In genomic region chr20:50928469-50928868, GRCh38 we compare ENCODE assay signal across 10 cellular contexts. TPM values are rescaled to one million over a fixed set of nuclear protein-coding genes. Genes with fewer than 3 reads are reported as not detected.
A peak's percentile ranks its signal among the peaks of the same experiment; 100 is the strongest.
DNase-seq lines count a peak whose midpoint lies in the region; ATAC-seq and TF ChIP-seq lines count a peak whose summit lies in the region.
"Had no signal": no experiment of that assay in that cellular context is flagged by ENCODE, and none has a peak within 500 bp of the region (broad histone marks: within the 10 kb centered on the region; RNA-seq: fewer than 3 reads in every experiment).

No MANE protein-coding gene starts in this region.

- no peaks in the 10 kb centered on the region for H3K9me3 Mint-ChIP-seq in activated CD8-positive, alpha-beta memory T cell treated with anti-CD3 and anti-CD28 coated beads, Interleukin-2, amount 10 ng/mL, durations not matched to agents 7 days and 5 days (ENCODE audit: low read depth)
- no peaks in the 10 kb centered on the region for H3K9me3 Mint-ChIP-seq in stimulated activated naive B cell treated with anti-CD40 and anti-IgM and Interleukin-4, amounts not matched to agents 10 μg/mL and 1 μg/mL and 100 μg/mL, for 72 hours

- H3K4me1 Mint-ChIP-seq in activated CD8-positive, alpha-beta memory T cell treated with anti-CD3 and anti-CD28 coated beads, Interleukin-2, amount 10 ng/mL, durations not matched to agents 7 days and 5 days, result peaks cover 55% of the 10 kb centered on the region
- peaks cover 40% of the 10 kb centered on the region for H3K4me1 Mint-ChIP-seq in T-helper 17 cell
- H3K4me1 Mint-ChIP-seq in stimulated activated naive B cell treated with anti-CD40 and anti-IgM and Interleukin-4, amounts not matched to agents 10 μg/mL and 1 μg/mL and 100 μg/mL, for 72 hours, result peaks cover 26 to 66% of the 10 kb centered on the region in 2 donors

- ATAC-seq in activated CD8-positive, alpha-beta memory T cell treated with anti-CD3 and anti-CD28 coated beads, Interleukin-2, amount 10 ng/mL, durations not matched to agents 7 days and 5 days, result no peak
- ATAC-seq in T-helper 17 cell (no peak), GM19324 (IDR thresholded peaks at IDR 0.05; ENCODE audit: low FRiP score, unreplicated experiment) (no peak)
- ATAC-seq in stimulated activated naive B cell treated with anti-CD40 and anti-IgM and Interleukin-4, amounts not matched to agents 10 μg/mL and 1 μg/mL and 100 μg/mL, for 72 hours (replicated peaks), result no peak

- peak overlapping the region; percentile 84 for H3K4me3 ChIP-seq in fibroblast of pulmonary artery (replicated peaks; ENCODE audit: low read depth, low read length)

- TF ChIP-seq CTCF in fibroblast of pulmonary artery (IDR thresholded peaks at IDR 0.05; ENCODE audit: low read length, missing control alignments), result no peak

- peaks cover 56% of the 10 kb centered on the region for H3K36me3 Mint-ChIP-seq in activated CD8-positive, alpha-beta memory T cell treated with anti-CD3 and anti-CD28 coated beads, Interleukin-2, amount 10 ng/mL, durations not matched to agents 7 days and 5 days
- H3K36me3 Mint-ChIP-seq in T-helper 17 cell (ENCODE audit: low read depth), result peaks cover 9% of the 10 kb centered on the region
- peaks cover 36 to 41% of the 10 kb centered on the region in 2 donors for H3K36me3 Mint-ChIP-seq in stimulated activated naive B cell treated with anti-CD40 and anti-IgM and Interleukin-4, amounts not matched to agents 10 μg/mL and 1 μg/mL and 100 μg/mL, for 72 hours

- CTCF ChIA-PET in activated CD8-positive, alpha-beta memory T cell treated with anti-CD3 and anti-CD28 coated beads, Interleukin-2, amount 10 ng/mL, durations not matched to agents 7 days and 5 days (lab: Charles Lee), result interaction anchor here (0.7 to 13.3 kb wide), 16 partner anchors 8 to 136 kb away, joined by 3 to 350 read pairs (median 12); partner anchors contain the start of genes BCAS4, DPM1 and MOCS3

- H3K27me3 Mint-ChIP-seq in activated CD8-positive, alpha-beta memory T cell treated with anti-CD3 and anti-CD28 coated beads, Interleukin-2, amount 10 ng/mL, durations not matched to agents 7 days and 5 days, result no peaks in the 10 kb centered on the region
- H3K27me3 Mint-ChIP-seq in T-helper 17 cell, result no peaks in the 10 kb centered on the region
- no peaks in the 10 kb centered on the region for H3K27me3 Mint-ChIP-seq in stimulated activated naive B cell treated with anti-CD40 and anti-IgM and Interleukin-4, amounts not matched to agents 10 μg/mL and 1 μg/mL and 100 μg/mL, for 72 hours

- H3K9me3 ChIP-seq in T-helper 17 cell (ENCODE audit: control insufficient read depth, low read length, poor library complexity, severe bottlenecking), result no peaks in the 10 kb centered on the region

- H3K4me3 Mint-ChIP-seq in activated CD8-positive, alpha-beta memory T cell treated with anti-CD3 and anti-CD28 coated beads, Interleukin-2, amount 10 ng/mL, durations not matched to agents 7 days and 5 days, result peak overlapping the region; percentile 95
- peak overlapping the region; percentile 54 for H3K4me3 Mint-ChIP-seq in T-helper 17 cell
- H3K4me3 Mint-ChIP-seq in stimulated activated naive B cell treated with anti-CD40 and anti-IgM and Interleukin-4, amounts not matched to agents 10 μg/mL and 1 μg/mL and 100 μg/mL, for 72 hours, result peak overlapping the region; percentile 86 to 89

- peak overlapping the region; percentile 95 for H3K27ac Mint-ChIP-seq in activated CD8-positive, alpha-beta memory T cell treated with anti-CD3 and anti-CD28 coated beads, Interleukin-2, amount 10 ng/mL, durations not matched to agents 7 days and 5 days
- peak overlapping the region; percentile 99 for H3K27ac Mint-ChIP-seq in T-helper 17 cell
- no peak overlapping the region for H3K27ac Mint-ChIP-seq in stimulated activated naive B cell treated with anti-CD40 and anti-IgM and Interleukin-4, amounts not matched to agents 10 μg/mL and 1 μg/mL and 100 μg/mL, for 72 hours

- DNase-seq in activated CD8-positive, alpha-beta memory T cell treated with anti-CD3 and anti-CD28 coated beads, Interleukin-2, amount 10 ng/mL, durations not matched to agents 7 days and 5 days, result no peak
- no peak for DNase-seq in activated CD8-positive, alpha-beta memory T cell treated with anti-CD3 and anti-CD28 coated beads, Interleukin-2, amount 50 U/mL, for 4 hours
- DNase-seq in T-helper 17 cell (no peak), fibroblast of pulmonary artery (ENCODE audit: low read depth) (no peak), NCI-H1048 (lab: John Stamatoyannopoulos, UW) (no peak), NCI-H82 (lab: John Stamatoyannopoulos, UW) (no peak)
- no peak for DNase-seq in stimulated activated naive B cell treated with anti-CD40 and anti-IgM and Interleukin-4, amounts not matched to agents 10 μg/mL and 1 μg/mL and 100 μg/mL, for 72 hours
- DNase-seq: activated CD8-positive, alpha-beta memory T cell treated with anti-CD3 and anti-CD28 coated beads for 24 hours; NCI-H2029 had no signal

RNA-seq across cellular contexts. Expression of gene ADNP, which starts 2.8 kb away (rescaled TPM):
- 10 to 100 TPM; 66.1 to 81.2 TPM for total RNA-seq in activated CD8-positive, alpha-beta memory T cell treated with anti-CD3 and anti-CD28 coated beads, Interleukin-2, amount 10 ng/mL, durations not matched to agents 7 days and 5 days
- 10 to 100 TPM; 54.8 to 59.7 TPM for total RNA-seq in T-helper 17 cell

RNA-seq across cellular contexts. Expression of gene DPM1, which starts 29.9 kb away (rescaled TPM):
- 10 to 100 TPM; 51.8 to 62.8 TPM for total RNA-seq in activated CD8-positive, alpha-beta memory T cell treated with anti-CD3 and anti-CD28 coated beads, Interleukin-2, amount 10 ng/mL, durations not matched to agents 7 days and 5 days
- 10 to 100 TPM; 25.9 to 34.1 TPM for total RNA-seq in T-helper 17 cell

RNA-seq across cellular contexts. Expression of gene MOCS3, which starts 30.1 kb away (rescaled TPM):
- total RNA-seq in activated CD8-positive, alpha-beta memory T cell treated with anti-CD3 and anti-CD28 coated beads, Interleukin-2, amount 10 ng/mL, durations not matched to agents 7 days and 5 days, result 1 to 10 TPM; 4.6 to 6.1 TPM
- 1 to 10 TPM; 3.2 to 3.8 TPM for total RNA-seq in T-helper 17 cell
